ENCODE assay signal across 22 cellular contexts in the genomic region with DNA sequence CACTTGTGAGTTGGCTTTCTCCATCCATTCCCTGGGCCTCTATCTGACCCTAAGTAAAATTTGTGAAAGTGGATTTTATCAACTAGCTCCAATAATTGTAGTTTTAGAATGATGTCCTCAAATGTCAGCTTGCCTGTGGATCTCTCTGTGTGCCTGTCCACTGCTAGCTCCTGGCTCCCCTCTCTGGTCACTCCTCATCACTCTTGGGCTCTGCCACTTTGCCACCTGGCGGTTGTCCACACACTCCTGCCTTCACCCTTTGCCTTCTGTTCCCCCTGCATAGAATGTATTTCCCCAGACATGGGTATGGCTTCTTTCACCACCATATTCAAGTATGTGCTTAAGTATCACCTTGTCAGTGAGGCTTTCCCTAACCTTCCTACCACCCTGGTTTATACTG. TPM values are rescaled to one million over a fixed set of nuclear protein-coding genes. Genes with fewer than 3 reads are reported as not detected.
A peak's percentile ranks its signal among the peaks of the same experiment; 100 is the strongest.
DNase-seq lines count a peak whose midpoint lies in the region; ATAC-seq and TF ChIP-seq lines count a peak whose summit lies in the region.
"Had no signal": no experiment of that assay in that cellular context is flagged by ENCODE, and none has a peak within 500 bp of the region (broad histone marks: within the 10 kb centered on the region; RNA-seq: fewer than 3 reads in every experiment).

No MANE protein-coding gene starts in this region.

- intact Hi-C loops in Right ventricle myocardium superior (cut with DNase I) (no loop called here), vagina (cut with DNase I) (no loop called here)

- peak overlapping the region in 1 of 3 experiments; percentile 4 for H3K4me3 Mint-ChIP-seq in nephron
- H3K4me3 Mint-ChIP-seq: activated naive CD4-positive, alpha-beta T cell treated with anti-CD3 and anti-CD28 coated beads for 36 hours; IgD-negative memory B cell; WTC11 had no signal

- DNase-seq in Right ventricle myocardium superior: no peak
- no peak for DNase-seq in right atrium auricular region (ENCODE audit: low spot score)
- peak; percentile 22 for DNase-seq in SK-MEL-5 (ENCODE audit: low read depth, low spot score)
- DNase-seq in vagina (ENCODE audit: extremely low spot score in 2 of 2): no peak
- DNase-seq in stimulated activated CD4-positive, alpha-beta T cell treated with anti-CD3 and anti-CD28 coated beads, Interleukin-2, amount 100 ng/mL, for 48 hours: no peak
- no peak for DNase-seq in SIG-M5 (lab: John Stamatoyannopoulos, UW)
- DNase-seq: activated CD4-positive, alpha-beta T cell treated with anti-CD3 and anti-CD28 coated beads, Interleukin-2, amount 50 U/mL, for 1 hour; activated naive CD4-positive, alpha-beta T cell treated with anti-CD3 and anti-CD28 coated beads for 36 hours; Calu3; NCI-H146; NCI-H526 treated with DMSO at 0.1 percent for 48 hours; occipital lobe; stimulated activated naive CD8-positive, alpha-beta T cell treated with anti-CD3 and anti-CD28 coated beads, Interleukin-15, Interleukin-2, amounts not matched to agents 100 U/mL and 50 U/mL, for 24 hours; T-helper 9 cell had no signal

- ATAC-seq in Right ventricle myocardium superior (ENCODE audit: poor library complexity): peak; percentile 51
- no peak for ATAC-seq in GM21390 (IDR thresholded peaks at IDR 0.05; ENCODE audit: unreplicated experiment)
- ATAC-seq: stimulated activated naive CD8-positive, alpha-beta T cell treated with anti-CD3 and anti-CD28 coated beads, Interleukin-15, Interleukin-2, amounts not matched to agents 100 U/mL and 50 U/mL, for 24 hours had no signal

- H3K9me3 Mint-ChIP-seq in nephron: no peaks in the 10 kb centered on the region
- H3K9me3 Mint-ChIP-seq: activated naive CD4-positive, alpha-beta T cell treated with anti-CD3 and anti-CD28 coated beads for 36 hours; WTC11 had no signal

- no peaks in the 10 kb centered on the region for H3K9me3 ChIP-seq in right atrium auricular region
- H3K9me3 ChIP-seq in vagina: no peaks in the 10 kb centered on the region
- H3K9me3 ChIP-seq: MG63 had no signal

- no peaks in the 10 kb centered on the region for H3K27me3 ChIP-seq in right atrium auricular region
- no peaks in the 10 kb centered on the region for H3K27me3 ChIP-seq in vagina
- H3K27me3 ChIP-seq: MG63 had no signal

- peak overlapping the region in 2 of 3 experiments; percentile 14 to 56 for H3K27ac Mint-ChIP-seq in nephron
- H3K27ac Mint-ChIP-seq: activated naive CD4-positive, alpha-beta T cell treated with anti-CD3 and anti-CD28 coated beads for 36 hours; IgD-negative memory B cell; WTC11 had no signal

- H3K36me3 Mint-ChIP-seq in nephron (ENCODE audit: low read depth): no peaks in the 10 kb centered on the region
- H3K36me3 Mint-ChIP-seq: IgD-negative memory B cell, WTC11 had no signal

- TF ChIP-seq POLR2A in vagina (IDR thresholded peaks at IDR 0.05): no peak

- peaks cover 7% of the 10 kb centered on the region for H3K27me3 Mint-ChIP-seq in nephron (ENCODE audit: low read depth)
- H3K27me3 Mint-ChIP-seq: IgD-negative memory B cell had no signal

- H3K36me3 ChIP-seq in right atrium auricular region (no peaks in the 10 kb centered on the region), vagina (no peaks in the 10 kb centered on the region)
- H3K36me3 ChIP-seq: MG63 had no signal

- H3K27ac ChIP-seq in right atrium auricular region: peak overlapping the region in 1 of 2 donors; percentile 55
- peak overlapping the region; percentile 54 for H3K27ac ChIP-seq in vagina
- H3K27ac ChIP-seq: RWPE1 had no signal

- peaks cover 55% of the 10 kb centered on the region for H3K4me1 Mint-ChIP-seq in nephron
- H3K4me1 Mint-ChIP-seq: IgD-negative memory B cell had no signal

- no peak for TF ChIP-seq CTCF in right atrium auricular region (IDR thresholded peaks at IDR 0.05)
- TF ChIP-seq CTCF in nephron (IDR thresholded peaks at IDR 0.05; ENCODE audit: unreplicated experiment in 3 of 3): no peak
- TF ChIP-seq CTCF in vagina (IDR thresholded peaks at IDR 0.05): no peak

- H3K4me3 ChIP-seq in right atrium auricular region (no peak overlapping the region), vagina (no peak overlapping the region)
- H3K4me3 ChIP-seq: lung, MG63 had no signal

- in situ Hi-C loops in SK-MEL-5 (cut with HindIII; ENCODE audit: low pct_unique_long_range_greater_than_20kb, low sequenced_read_pairs): no loop called here

- peaks cover 0 to 7% of the 10 kb centered on the region in 2 donors for H3K4me1 ChIP-seq in right atrium auricular region
- peaks cover 55% of the 10 kb centered on the region for H3K4me1 ChIP-seq in vagina

RNA-seq across cellular contexts. Expression of a gene that starts 19.8 kb away (rescaled TPM):
- total RNA-seq in Right ventricle myocardium superior: not detected
- total RNA-seq in right atrium auricular region: under 1 TPM in 1 of 2 donors, not detected in 1; 0.67 TPM
- 0.32 and 1.7 TPM in 2 replicates for total RNA-seq in SK-MEL-5 (2014; rRNA removed; shearing (Covaris generic))
- polyA plus RNA-seq in SK-MEL-5 (2015; cell fraction: cytosol; rRNA removed): 2.1 and 2.2 TPM in 2 replicates
- polyA plus RNA-seq in SK-MEL-5 (2015; cell fraction: nucleus; rRNA removed): 1.1 and 1.7 TPM in 2 replicates
- total RNA-seq in vagina: 3.4 TPM
- total RNA-seq: activated naive CD4-positive, alpha-beta T cell treated with anti-CD3 and anti-CD28 coated beads for 36 hours; Calu3; fibroblast of lung had no signal
- polyA plus RNA-seq: IgD-negative memory B cell had no signal
